ENCODE assay signal across 1 cellular context in genomic region chr1:231808990-231809389, GRCh38.
TF ChIP-seq lines count a peak whose summit lies in the region.

No MANE protein-coding gene starts in this region.

TF ChIP-seq in IMR-90, 13 proteins besides CTCF, POLR2A, EP300 and RAD21 (continued from another document):
- TF ChIP-seq USF2 (IDR thresholded peaks at IDR 0.05; ENCODE audit: low read depth, low read length) (no peak), FOS (IDR thresholded peaks at IDR 0.05; ENCODE audit: low read depth, low read length) (no peak), ELK1 (IDR thresholded peaks at IDR 0.05; ENCODE audit: borderline replicate concordance, low read depth, low read length) (no peak)
